ENCODE assay signal across 1 cellular context in genomic region chr6:30744054-30744805, GRCh38.
TF ChIP-seq lines count a peak whose summit lies in the region.

TSS of gene IER3 (minus strand) at chr6:30744547. CDS start at chr6:30744518, 29 bp downstream.

TF ChIP-seq in K562, 482 proteins besides CTCF, POLR2A, EP300 and RAD21 (continued from another document and continues in another):
- TF ChIP-seq, protein P1, sequence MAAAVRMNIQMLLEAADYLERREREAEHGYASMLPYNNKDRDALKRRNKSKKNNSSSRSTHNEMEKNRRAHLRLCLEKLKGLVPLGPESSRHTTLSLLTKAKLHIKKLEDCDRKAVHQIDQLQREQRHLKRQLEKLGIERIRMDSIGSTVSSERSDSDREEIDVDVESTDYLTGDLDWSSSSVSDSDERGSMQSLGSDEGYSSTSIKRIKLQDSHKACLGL (CRISPR knock-in tag; IDR thresholded peaks at IDR 0.05; ENCODE audit: borderline replicate concordance, poor library complexity, severe bottlenecking): no peak
- TF ChIP-seq, protein P2, sequence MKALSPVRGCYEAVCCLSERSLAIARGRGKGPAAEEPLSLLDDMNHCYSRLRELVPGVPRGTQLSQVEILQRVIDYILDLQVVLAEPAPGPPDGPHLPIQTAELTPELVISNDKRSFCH (CRISPR knock-in tag; IDR thresholded peaks at IDR 0.05): no peak
- TF ChIP-seq, protein P2 (tag; IDR thresholded peaks at IDR 0.05): peak; percentile 41
- peak; percentile 98 for TF ChIP-seq POLR2B (IDR thresholded peaks at IDR 0.05; ENCODE audit: low read depth, partially characterized antibody)
- no peak for TF ChIP-seq PPARD (CRISPR knock-in tag; IDR thresholded peaks at IDR 0.05)
- peak; percentile 86 for TF ChIP-seq GTF2A2 (tag; IDR thresholded peaks at IDR 0.05)
- TF ChIP-seq ARID1B (IDR thresholded peaks at IDR 0.05): peak; percentile 66
- no peak for TF ChIP-seq ZNF77 (CRISPR knock-in tag; IDR thresholded peaks at IDR 0.05)
- TF ChIP-seq TCF7L2 (IDR thresholded peaks at IDR 0.05; ENCODE audit: low read depth, low read length): no peak
- TF ChIP-seq SMC3 (conservative IDR thresholded peaks at IDR 0.05; ENCODE audit: insufficient read depth, low read depth, low read length): no peak; the same call in 1 of the 2 replicates
- no peak for TF ChIP-seq MCM2 (IDR thresholded peaks at IDR 0.05; ENCODE audit: low read depth)
- no peak for TF ChIP-seq EZH2 (IDR thresholded peaks at IDR 0.05; ENCODE audit: borderline replicate concordance, low read depth, low read length)
- 0 out of 2 replicates have a peak, but pooled peaks have one; percentile 15 for TF ChIP-seq ZNF561 (CRISPR knock-in tag; conservative IDR thresholded peaks at IDR 0.05)
- no peak for TF ChIP-seq TCF7 (IDR thresholded peaks at IDR 0.05; ENCODE audit: borderline replicate concordance)
- no peak for TF ChIP-seq SNIP1 (IDR thresholded peaks at IDR 0.05; ENCODE audit: low read depth)
- TF ChIP-seq SAFB (IDR thresholded peaks at IDR 0.05; ENCODE audit: borderline replicate concordance, low read depth, low read length): no peak
- peak; percentile 100 for TF ChIP-seq ZBTB7A (IDR thresholded peaks at IDR 0.05; ENCODE audit: borderline replicate concordance, control insufficient read depth, low read depth, low read length)
- 0 out of 2 replicates have a peak, but pooled peaks have one; percentile 82 for TF ChIP-seq ZNF589 (CRISPR knock-in tag; IDR thresholded peaks at IDR 0.05; ENCODE audit: low read depth)
- 0 out of 4 replicates have a peak, but pooled peaks of 1 of the 2 experiments have one; percentile 32 for TF ChIP-seq FOXK2 (conservative IDR thresholded peaks at IDR 0.05 in 1 of 2, IDR thresholded peaks at IDR 0.05 in 1 of 2; ENCODE audit: low read depth in 2 of 2)
- TF ChIP-seq HOXB6 (CRISPR knock-in tag; IDR thresholded peaks at IDR 0.05; ENCODE audit: borderline replicate concordance): no peak
- peak; percentile 15 for TF ChIP-seq NEUROD1 (IDR thresholded peaks at IDR 0.05; ENCODE audit: borderline replicate concordance, low read depth, low read length, partially characterized antibody)
- peak; percentile 73 for TF ChIP-seq GABPB1 (CRISPR knock-in tag; IDR thresholded peaks at IDR 0.05)
- 0 out of 2 replicates have a peak, but pooled peaks have one; percentile 11 for TF ChIP-seq ZKSCAN1 (IDR thresholded peaks at IDR 0.05; ENCODE audit: low read depth, low read length)
- TF ChIP-seq, protein P3, sequence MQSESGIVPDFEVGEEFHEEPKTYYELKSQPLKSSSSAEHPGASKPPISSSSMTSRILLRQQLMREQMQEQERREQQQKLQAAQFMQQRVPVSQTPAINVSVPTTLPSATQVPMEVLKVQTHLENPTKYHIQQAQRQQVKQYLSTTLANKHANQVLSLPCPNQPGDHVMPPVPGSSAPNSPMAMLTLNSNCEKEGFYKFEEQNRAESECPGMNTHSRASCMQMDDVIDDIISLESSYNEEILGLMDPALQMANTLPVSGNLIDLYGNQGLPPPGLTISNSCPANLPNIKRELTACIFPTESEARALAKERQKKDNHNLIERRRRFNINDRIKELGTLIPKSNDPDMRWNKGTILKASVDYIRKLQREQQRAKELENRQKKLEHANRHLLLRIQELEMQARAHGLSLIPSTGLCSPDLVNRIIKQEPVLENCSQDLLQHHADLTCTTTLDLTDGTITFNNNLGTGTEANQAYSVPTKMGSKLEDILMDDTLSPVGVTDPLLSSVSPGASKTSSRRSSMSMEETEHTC (IDR thresholded peaks at IDR 0.05): no peak
- peak; percentile 78 for TF ChIP-seq MYNN (IDR thresholded peaks at IDR 0.05)
- no peak for TF ChIP-seq MYNN (CRISPR knock-in tag; IDR thresholded peaks at IDR 0.05)
- peak; percentile 91 for TF ChIP-seq NR2C1 (IDR thresholded peaks at IDR 0.05)
- TF ChIP-seq NR2C1 (tag; IDR thresholded peaks at IDR 0.05): peak; percentile 91
- no peak for TF ChIP-seq RNF219 (CRISPR knock-in tag; IDR thresholded peaks at IDR 0.05)
- TF ChIP-seq THRAP3 (IDR thresholded peaks at IDR 0.05; ENCODE audit: borderline replicate concordance): no peak
- no peak for TF ChIP-seq SFPQ (IDR thresholded peaks at IDR 0.05; ENCODE audit: low read depth, low read length)
- peak; percentile 98 for TF ChIP-seq TBP (optimal IDR thresholded peaks at IDR 0.05; ENCODE audit: low read depth, low read length)
- TF ChIP-seq HNRNPK (IDR thresholded peaks at IDR 0.05; ENCODE audit: low read depth, low read length, poor library complexity, severe bottlenecking): no peak
- TF ChIP-seq ARID3A (IDR thresholded peaks at IDR 0.05; ENCODE audit: borderline replicate concordance, low read depth, low read length): no peak
- TF ChIP-seq FOXO4 (CRISPR knock-in tag; IDR thresholded peaks at IDR 0.05): no peak
- TF ChIP-seq, protein P4, sequence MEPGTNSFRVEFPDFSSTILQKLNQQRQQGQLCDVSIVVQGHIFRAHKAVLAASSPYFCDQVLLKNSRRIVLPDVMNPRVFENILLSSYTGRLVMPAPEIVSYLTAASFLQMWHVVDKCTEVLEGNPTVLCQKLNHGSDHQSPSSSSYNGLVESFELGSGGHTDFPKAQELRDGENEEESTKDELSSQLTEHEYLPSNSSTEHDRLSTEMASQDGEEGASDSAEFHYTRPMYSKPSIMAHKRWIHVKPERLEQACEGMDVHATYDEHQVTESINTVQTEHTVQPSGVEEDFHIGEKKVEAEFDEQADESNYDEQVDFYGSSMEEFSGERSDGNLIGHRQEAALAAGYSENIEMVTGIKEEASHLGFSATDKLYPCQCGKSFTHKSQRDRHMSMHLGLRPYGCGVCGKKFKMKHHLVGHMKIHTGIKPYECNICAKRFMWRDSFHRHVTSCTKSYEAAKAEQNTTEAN (CRISPR knock-in tag; IDR thresholded peaks at IDR 0.05): 0 out of 2 replicates have a peak, but pooled peaks have one; percentile 16
- peak; percentile 92 for TF ChIP-seq HMGN3 (IDR thresholded peaks at IDR 0.05; ENCODE audit: borderline replicate concordance, extremely low read depth, insufficient read length, low read depth, low read length)
- TF ChIP-seq, protein P5, sequence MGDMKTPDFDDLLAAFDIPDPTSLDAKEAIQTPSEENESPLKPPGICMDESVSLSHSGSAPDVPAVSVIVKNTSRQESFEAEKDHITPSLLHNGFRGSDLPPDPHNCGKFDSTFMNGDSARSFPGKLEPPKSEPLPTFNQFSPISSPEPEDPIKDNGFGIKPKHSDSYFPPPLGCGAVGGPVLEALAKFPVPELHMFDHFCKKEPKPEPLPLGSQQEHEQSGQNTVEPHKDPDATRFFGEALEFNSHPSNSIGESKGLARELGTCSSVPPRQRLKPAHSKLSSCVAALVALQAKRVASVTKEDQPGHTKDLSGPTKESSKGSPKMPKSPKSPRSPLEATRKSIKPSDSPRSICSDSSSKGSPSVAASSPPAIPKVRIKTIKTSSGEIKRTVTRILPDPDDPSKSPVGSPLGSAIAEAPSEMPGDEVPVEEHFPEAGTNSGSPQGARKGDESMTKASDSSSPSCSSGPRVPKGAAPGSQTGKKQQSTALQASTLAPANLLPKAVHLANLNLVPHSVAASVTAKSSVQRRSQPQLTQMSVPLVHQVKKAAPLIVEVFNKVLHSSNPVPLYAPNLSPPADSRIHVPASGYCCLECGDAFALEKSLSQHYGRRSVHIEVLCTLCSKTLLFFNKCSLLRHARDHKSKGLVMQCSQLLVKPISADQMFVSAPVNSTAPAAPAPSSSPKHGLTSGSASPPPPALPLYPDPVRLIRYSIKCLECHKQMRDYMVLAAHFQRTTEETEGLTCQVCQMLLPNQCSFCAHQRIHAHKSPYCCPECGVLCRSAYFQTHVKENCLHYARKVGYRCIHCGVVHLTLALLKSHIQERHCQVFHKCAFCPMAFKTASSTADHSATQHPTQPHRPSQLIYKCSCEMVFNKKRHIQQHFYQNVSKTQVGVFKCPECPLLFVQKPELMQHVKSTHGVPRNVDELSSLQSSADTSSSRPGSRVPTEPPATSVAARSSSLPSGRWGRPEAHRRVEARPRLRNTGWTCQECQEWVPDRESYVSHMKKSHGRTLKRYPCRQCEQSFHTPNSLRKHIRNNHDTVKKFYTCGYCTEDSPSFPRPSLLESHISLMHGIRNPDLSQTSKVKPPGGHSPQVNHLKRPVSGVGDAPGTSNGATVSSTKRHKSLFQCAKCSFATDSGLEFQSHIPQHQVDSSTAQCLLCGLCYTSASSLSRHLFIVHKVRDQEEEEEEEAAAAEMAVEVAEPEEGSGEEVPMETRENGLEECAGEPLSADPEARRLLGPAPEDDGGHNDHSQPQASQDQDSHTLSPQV (IDR thresholded peaks at IDR 0.05): peak; percentile 86
- peak; percentile 72 for TF ChIP-seq ARID4B (CRISPR knock-in tag; IDR thresholded peaks at IDR 0.05)
- no peak for TF ChIP-seq KDM1A (IDR thresholded peaks at IDR 0.05)
- TF ChIP-seq CBX3 (IDR thresholded peaks at IDR 0.05; ENCODE audit: borderline replicate concordance in 1 of 2, low read length in 2 of 2): no peak
- no peak for TF ChIP-seq BACH1 (tag; IDR thresholded peaks at IDR 0.05)
- peak; percentile 78 for TF ChIP-seq EP400 (IDR thresholded peaks at IDR 0.05)
